8 cellular contexts compared by ENCODE assay signal in genomic region chr17:75109407-75110236, GRCh38. TPM values are rescaled to one million over a fixed set of nuclear protein-coding genes. Genes with fewer than 3 reads are reported as not detected.
DNase-seq lines count a peak whose midpoint lies in the region; ATAC-seq, FAIRE-seq and TF ChIP-seq lines count a peak whose summit lies in the region.

ARMC7 (plus strand) TSS chr17:75109969; CDS start chr17:75110289, 320 bp downstream.

- H3K4me1 Mint-ChIP-seq in activated B cell treated with CpG ODN at 0.5 μM for 24 hours: peaks cover 36% of the 10 kb centered on the region

- H3K4me3 ChIP-seq in ACC112 (ENCODE audit: low read depth, low read length) (peak within 1 kb of the TSS; percentile 90), kidney (ENCODE audit: low read length in 2 of 2) (peak within 1 kb of the TSS; percentile 78 to 87)

- no peaks in the 10 kb centered on the region for H3K9me3 ChIP-seq in kidney (ENCODE audit: control insufficient read depth in 1 of 2, low read length in 2 of 2)

- H3K36me3 ChIP-seq in ACC112 (ENCODE audit: insufficient read depth, low read length) (no peaks in the 10 kb centered on the region), kidney (ENCODE audit: control insufficient read depth in 1 of 2, insufficient read depth in 2 of 2, low read length in 2 of 2) (no peaks in the 10 kb centered on the region)

- H3K4me1 ChIP-seq in ACC112 (ENCODE audit: control insufficient read depth, insufficient read depth, low read length, unreplicated experiment) (peaks cover 2% of the 10 kb centered on the region), kidney (ENCODE audit: control insufficient read depth in 1 of 2, insufficient read depth in 1 of 2, low read depth in 1 of 2, low read length in 2 of 2) (peaks cover 0 to 23% of the 10 kb centered on the region in 2 donors)

- TF ChIP-seq CTCF in activated B cell treated with CpG ODN at 0.5 μM for 24 hours (IDR thresholded peaks at IDR 0.05): no peak
- peak; percentile 3 for TF ChIP-seq CTCF in kidney (IDR thresholded peaks at IDR 0.05; ENCODE audit: borderline replicate concordance, extremely low read depth, insufficient read depth)

- intact Hi-C loops in activated B cell treated with CpG ODN at 0.5 μM for 24 hours (cut with micrococcal nuclease): loop anchor here (1.0 to 10.0 kb wide), 3 partner anchors 33 to 155 kb away; partner anchors contain the start of genes ATP5PD, GGA3 and MRPS7
- intact Hi-C loops in kidney (cut with DNase I): no loop called here

- FAIRE-seq in kidney (lab: Jason Lieb, UNC): no peak

- no peak within 1 kb of the TSS for H3K27ac ChIP-seq in ACC112 (ENCODE audit: low read depth, low read length)
- H3K27ac ChIP-seq in caudate nucleus (ENCODE audit: low read depth, low read length): no peak within 1 kb of the TSS
- peak within 1 kb of the TSS in 1 of 2 donors; percentile 71 for H3K27ac ChIP-seq in kidney (ENCODE audit: low read depth in 2 of 2, low read length in 2 of 2)

- CTCF ChIA-PET in activated B cell treated with CpG ODN at 0.5 μM for 24 hours (lab: Charles Lee): interaction anchor here (0.8 to 1.8 kb wide), 6 partner anchors 22 to 161 kb away, joined by 3 to 9 read pairs (median 4); partner anchors contain the start of genes MIF4GD and NT5C

- POLR2A ChIA-PET in activated B cell treated with CpG ODN at 0.5 μM for 24 hours (lab: Charles Lee): interaction anchor here (0.5 to 3.0 kb wide), 20 partner anchors 11 to 1446 kb away, joined by 3 to 58 read pairs (median 6); partner anchors contain the start of genes ATP5PD, GGA3, HID1 and JPT1

- H3K36me3 Mint-ChIP-seq in activated B cell treated with CpG ODN at 0.5 μM for 24 hours (ENCODE audit: low read depth): peaks cover 5% of the 10 kb centered on the region

- H3K4me3 Mint-ChIP-seq in activated B cell treated with CpG ODN at 0.5 μM for 24 hours: peak within 1 kb of the TSS; percentile 89

- no peaks in the 10 kb centered on the region for H3K79me2 ChIP-seq in ACC112 (ENCODE audit: control insufficient read depth, insufficient read depth, low read length, unreplicated experiment)

- no peaks in the 10 kb centered on the region for H3K9me3 Mint-ChIP-seq in activated B cell treated with CpG ODN at 0.5 μM for 24 hours

- peak; percentile 94 for DNase-seq in NCI-H2227 (lab: John Stamatoyannopoulos, UW; ENCODE audit: unreplicated experiment)
- peak; percentile 91 for DNase-seq in activated B cell treated with CpG ODN at 0.5 μM for 24 hours
- peak in 59 of 61 donors; percentile 10 to 88 (median 76) for DNase-seq in caudate nucleus (lab: John Stamatoyannopoulos, UW)
- peak; percentile 98 for DNase-seq in kidney
- DNase-seq in stimulated activated CD4-positive, alpha-beta T cell treated with anti-CD3 and anti-CD28 coated beads, Interleukin-15, amount 100 ng/mL, for 1 hour (ENCODE audit: low read depth in 1 of 2, low spot score in 1 of 2): peak; percentile 84 to 91

- H2AFZ ChIP-seq in ACC112 (ENCODE audit: low read length, unreplicated experiment): peak within 1 kb of the TSS; percentile 83

- no peaks in the 10 kb centered on the region for H3K27me3 Mint-ChIP-seq in activated B cell treated with CpG ODN at 0.5 μM for 24 hours

- peak within 1 kb of the TSS; percentile 61 to 67 for H3K9ac ChIP-seq in kidney (ENCODE audit: low read length in 2 of 2)

- ATAC-seq in GM18873 (IDR thresholded peaks at IDR 0.05; ENCODE audit: low FRiP score, unreplicated experiment) (peak; percentile 51), HG03159 (IDR thresholded peaks at IDR 0.05; ENCODE audit: unreplicated experiment) (peak; percentile 65), activated B cell treated with CpG ODN at 0.5 μM for 24 hours (ENCODE audit: low read depth) (peak; percentile 80)

- H3K27me3 ChIP-seq in ACC112 (ENCODE audit: insufficient read depth, low read length): 0 out of 2 replicates have a peak, but pooled peaks cover 3% of the 10 kb centered on the region

- H3K27ac Mint-ChIP-seq in activated B cell treated with CpG ODN at 0.5 μM for 24 hours: peak within 1 kb of the TSS; percentile 87

RNA-seq across cellular contexts. Expression of gene ARMC7, which starts in this region (rescaled TPM):
- 11.8 and 15.4 TPM in 2 replicates for total RNA-seq in activated B cell treated with CpG ODN at 0.5 μM for 24 hours
- total RNA-seq in kidney: 31.8 TPM
- 35.1 TPM for polyA plus RNA-seq in kidney (ENCODE audit: insufficient read depth, low read depth, low replicate concordance)
